1 cellular context compared by ENCODE assay signal in genomic region chr18:58596265-58596681, GRCh38.
TF ChIP-seq lines count a peak whose summit lies in the region.

No MANE protein-coding gene starts in this region.

TF ChIP-seq in GM12878, 131 proteins besides CTCF, POLR2A, EP300 and RAD21:
- TF ChIP-seq RUNX3 (IDR thresholded peaks at IDR 0.05; ENCODE audit: low read length) (no peak), NRF1 (conservative IDR thresholded peaks at IDR 0.05; ENCODE audit: low read depth, low read length) (no peak)
TF ChIP-seq in GM12878: peak in this region for 0.
